ENCODE assay signal across 8 cellular contexts in the genomic region with DNA sequence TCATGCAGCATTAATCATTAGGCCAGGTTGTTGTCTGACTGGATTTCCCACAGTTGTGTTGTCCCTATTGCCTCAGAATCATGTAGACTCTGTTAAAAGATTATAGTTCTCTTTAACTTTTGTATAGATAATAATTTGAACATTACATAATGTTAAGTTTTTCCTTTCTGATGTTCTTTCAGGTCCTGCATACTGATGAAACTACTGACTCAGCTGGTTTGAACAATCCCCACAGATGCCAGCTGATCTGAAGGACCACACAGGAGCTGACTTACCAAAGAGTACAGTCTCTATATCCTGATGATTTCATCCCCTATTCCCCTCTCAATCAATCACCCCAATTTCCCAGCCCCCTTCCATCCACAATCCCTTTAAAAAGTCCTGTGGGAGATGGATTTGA.
"Had no signal": no experiment of that assay in that cellular context is flagged by ENCODE, and none has a peak within 500 bp of the region (broad histone marks: within the 10 kb centered on the region; RNA-seq: fewer than 3 reads in every experiment).

No MANE protein-coding gene starts in this region.

- H3K4me3 ChIP-seq: HAP-1, K562 had no signal

- H3K27ac Mint-ChIP-seq: HFFc6 had no signal

- FAIRE-seq: HTR-8/SVneo, K562 had no signal

- DNase-seq: GOT3, H7, HFFc6, KG1 had no signal

- H3K9me3 ChIP-seq: HAP-1 had no signal

- H3K4me3 Mint-ChIP-seq: HFFc6 had no signal

- H3K4me1 ChIP-seq: HAP-1 had no signal

- ATAC-seq: HCT116, K562 had no signal

- H3K36me3 ChIP-seq: HAP-1 had no signal
